In genomic region chr19:19039901-19040300, GRCh38 we compare ENCODE assay signal across 11 cellular contexts. TPM values are rescaled to one million over a fixed set of nuclear protein-coding genes. Genes with fewer than 3 reads are reported as not detected.
DNase-seq lines count a peak whose midpoint lies in the region; ATAC-seq and TF ChIP-seq lines count a peak whose summit lies in the region.
"Had no signal": no experiment of that assay in that cellular context is flagged by ENCODE, and none has a peak within 500 bp of the region (broad histone marks: within the 10 kb centered on the region; RNA-seq: fewer than 3 reads in every experiment).

No MANE protein-coding gene starts in this region.

- H2BK5ac ChIP-seq in trophoblast cell (ENCODE audit: low read depth, low read length, poor library complexity), result no peak overlapping the region

- H3K79me2 ChIP-seq in Karpas-422 (ENCODE audit: low read length) (peaks cover 57% of the 10 kb centered on the region), trophoblast cell (ENCODE audit: control insufficient read depth, insufficient read depth, low read length, poor library complexity) (no peaks in the 10 kb centered on the region)

- H3K27ac ChIP-seq in Karpas-422 (ENCODE audit: low read length) (peak overlapping the region; percentile 21; the same call in 1 of the 2 replicates), trophoblast cell (ENCODE audit: low read depth, low read length) (no peak overlapping the region), brain microvascular endothelial cell (no peak overlapping the region)
- H3K27ac ChIP-seq: testis had no signal

- peaks cover 14% of the 10 kb centered on the region for H3K4me1 ChIP-seq in Karpas-422 (ENCODE audit: low read length)
- H3K4me1 ChIP-seq in trophoblast cell (ENCODE audit: control insufficient read depth in 1 of 2, insufficient read depth in 2 of 2, low read length in 2 of 2), result no peaks in the 10 kb centered on the region
- H3K4me1 ChIP-seq: testis had no signal

- TF ChIP-seq CTCF in brain microvascular endothelial cell (IDR thresholded peaks at IDR 0.05; ENCODE audit: low read depth, low read length, missing control alignments), result no peak

- H3K27ac Mint-ChIP-seq in activated naive CD4-positive, alpha-beta T cell treated with anti-CD3 and anti-CD28 coated beads, Interleukin-2, amount 50 U/mL, for 72 hours, result peak overlapping the region; percentile 29 to 70

- no peak overlapping the region for H3K18ac ChIP-seq in trophoblast cell (ENCODE audit: low read length)

- H3K9ac ChIP-seq in Karpas-422 (ENCODE audit: low read length) (0 out of 2 replicates have a peak overlapping the region, but pooled peaks have one; percentile 19), trophoblast cell (ENCODE audit: low read length) (no peak overlapping the region)

- intact Hi-C loops in posterior cingulate gyrus (cut with DNase I), result loop anchor here (10.0 kb wide), 1 partner anchor 285 kb away; the partner anchor contains the start of genes MAU2 and SUGP1

- H3K36me3 ChIP-seq in Karpas-422 (ENCODE audit: insufficient read depth, low read length), result peaks cover 6% of the 10 kb centered on the region; the same call in 1 of the 2 replicates
- H3K36me3 ChIP-seq in trophoblast cell (ENCODE audit: control insufficient read depth in 1 of 2, insufficient read depth in 2 of 2, low read length in 2 of 2), result peaks cover 21 to 30% of the 10 kb centered on the region in 2 experiments
- peaks cover 19% of the 10 kb centered on the region for H3K36me3 ChIP-seq in brain microvascular endothelial cell (replicated peaks)

- H3K4ac ChIP-seq in trophoblast cell (ENCODE audit: low read depth, low read length), result peak overlapping the region; percentile 19

- H4K12ac ChIP-seq in trophoblast cell (ENCODE audit: low read depth, low read length), result no peak overlapping the region

- H3K27me3 ChIP-seq in Karpas-422 (ENCODE audit: low read length) (no peaks in the 10 kb centered on the region), trophoblast cell (ENCODE audit: insufficient read depth, low read length) (no peaks in the 10 kb centered on the region), brain microvascular endothelial cell (replicated peaks) (no peaks in the 10 kb centered on the region)
- H3K27me3 ChIP-seq: testis had no signal

- H3K9me3 Mint-ChIP-seq in activated naive CD4-positive, alpha-beta T cell treated with anti-CD3 and anti-CD28 coated beads, Interleukin-2, amount 50 U/mL, for 72 hours, result no peaks in the 10 kb centered on the region

- H3K4me2 ChIP-seq in Karpas-422 (ENCODE audit: low read depth, low read length, poor library complexity, severe bottlenecking) (no peak overlapping the region), trophoblast cell (ENCODE audit: low read length) (no peak overlapping the region)
- H3K4me2 ChIP-seq: smooth muscle cell had no signal

- no peaks in the 10 kb centered on the region for H4K20me1 ChIP-seq in Karpas-422 (ENCODE audit: insufficient read depth, low read depth, low read length)

- H4K91ac ChIP-seq in trophoblast cell (ENCODE audit: low read depth, low read length), result no peak overlapping the region

- no peak overlapping the region for H2AK5ac ChIP-seq in trophoblast cell (ENCODE audit: low read length)

- no peak overlapping the region for H3K4me3 ChIP-seq in Karpas-422 (ENCODE audit: low read length)
- H3K4me3 ChIP-seq in trophoblast cell (ENCODE audit: low read depth, low read length), result no peak overlapping the region
- no peak overlapping the region for H3K4me3 ChIP-seq in brain microvascular endothelial cell (ENCODE audit: low read depth, low read length)
- H3K4me3 ChIP-seq: smooth muscle cell, testis had no signal

- H3K23ac ChIP-seq in trophoblast cell (ENCODE audit: low read length), result no peak overlapping the region

- H2BK120ac ChIP-seq in trophoblast cell (ENCODE audit: insufficient read depth, low read length, poor library complexity), result no peak overlapping the region

- H3K36me3 Mint-ChIP-seq in activated naive CD4-positive, alpha-beta T cell treated with anti-CD3 and anti-CD28 coated beads, Interleukin-2, amount 50 U/mL, for 72 hours, result peaks cover 0 to 25% of the 10 kb centered on the region in 2 donors

- WGBS in trophoblast cell (ENCODE audit: extremely low coverage, insufficient coverage, insufficient read length), result no CpG with 5 or more reads among the region's 4 CpGs

- H3K79me1 ChIP-seq in trophoblast cell (ENCODE audit: low read length), result no peaks in the 10 kb centered on the region

- H2AFZ ChIP-seq in Karpas-422 (ENCODE audit: low read length) (no peak overlapping the region), trophoblast cell (ENCODE audit: insufficient read depth, low read length, poor library complexity) (no peak overlapping the region)

- H2BK12ac ChIP-seq in trophoblast cell (ENCODE audit: low read length), result no peak overlapping the region

- no peaks in the 10 kb centered on the region for H3K9me2 ChIP-seq in Karpas-422 (replicated peaks; ENCODE audit: insufficient read depth, low read length)

- in situ Hi-C loops in brain microvascular endothelial cell (cut with HindIII; ENCODE audit: low pct_ligation_motif_present, low sequenced_read_pairs), result no loop called here

- no peak for DNase-seq in activated CD4-positive, CD25-positive, alpha-beta regulatory T cell (lab: John Stamatoyannopoulos, UW)
- DNase-seq in Karpas-422 (peak; percentile 61), trophoblast cell (no peak), posterior cingulate gyrus (no peak), brain microvascular endothelial cell (no peak)
- no peak for DNase-seq in activated naive CD4-positive, alpha-beta T cell treated with anti-CD3 and anti-CD28 coated beads, Interleukin-2, amount 50 U/mL, for 72 hours (ENCODE audit: low spot score in 2 of 2)
- DNase-seq: mammary epithelial cell had no signal

- H4K8ac ChIP-seq in trophoblast cell (ENCODE audit: low read depth, low read length), result no peak overlapping the region

- no peak overlapping the region for H3K14ac ChIP-seq in trophoblast cell (ENCODE audit: low read length)

- H3K9me3 ChIP-seq in Karpas-422 (ENCODE audit: low read length) (no peaks in the 10 kb centered on the region), trophoblast cell (ENCODE audit: insufficient read depth, low read depth, low read length) (peaks cover 2% of the 10 kb centered on the region)
- H3K9me3 ChIP-seq: testis had no signal

- ATAC-seq in activated CD4-positive, CD25-positive, alpha-beta regulatory T cell treated with anti-CD3 and anti-CD28 coated beads, Interleukin-2, amount 50 U/mL, for 24 hours, result peak; percentile 41 to 48
- ATAC-seq in activated naive CD4-positive, alpha-beta T cell treated with anti-CD3 and anti-CD28 coated beads, Interleukin-2, amount 50 U/mL, for 72 hours, result peak; percentile 50 to 61
- ATAC-seq in HG03571 (IDR thresholded peaks at IDR 0.05; ENCODE audit: unreplicated experiment), result no peak

RNA-seq across cellular contexts. Expression of gene ARMC6, which starts 6.5 kb away (rescaled TPM):
- total RNA-seq in Karpas-422 (2014; rRNA removed; shearing (Covaris generic); ENCODE audit: low replicate concordance), result 25.1 and 43.6 TPM in 2 replicates
- 10 to 100 TPM; 22.4 to 34.8 TPM for total RNA-seq in activated naive CD4-positive, alpha-beta T cell treated with anti-CD3 and anti-CD28 coated beads, Interleukin-2, amount 50 U/mL, for 72 hours
- polyA plus RNA-seq in trophoblast cell (2013), result 9.8 and 10.7 TPM in 2 replicates

RNA-seq across cellular contexts. Expression of gene SUGP2, which starts 6.6 kb away (rescaled TPM):
- total RNA-seq in Karpas-422 (2014; rRNA removed; shearing (Covaris generic); ENCODE audit: low replicate concordance), result 71.7 and 74.1 TPM in 2 replicates
- 100 to 1,000 TPM; 119 to 248 TPM for total RNA-seq in activated naive CD4-positive, alpha-beta T cell treated with anti-CD3 and anti-CD28 coated beads, Interleukin-2, amount 50 U/mL, for 72 hours
- polyA plus RNA-seq in trophoblast cell (2013), result 48.0 and 52.2 TPM in 2 replicates

RNA-seq across cellular contexts. Expression of gene SLC25A42, which starts 23.9 kb away (rescaled TPM):
- 4.5 and 6.2 TPM in 2 replicates for total RNA-seq in Karpas-422 (2014; rRNA removed; shearing (Covaris generic); ENCODE audit: low replicate concordance)
- total RNA-seq in activated naive CD4-positive, alpha-beta T cell treated with anti-CD3 and anti-CD28 coated beads, Interleukin-2, amount 50 U/mL, for 72 hours, result 10 to 100 TPM; 15.1 to 19.2 TPM
- 3.2 and 3.3 TPM in 2 replicates for polyA plus RNA-seq in trophoblast cell (2013)
